Comparison of ENCODE assay signal across 5 cellular contexts in genomic region chr22:49284931-49285330, GRCh38.
"Had no signal": no experiment of that assay in that cellular context is flagged by ENCODE, and none has a peak within 500 bp of the region (broad histone marks: within the 10 kb centered on the region; RNA-seq: fewer than 3 reads in every experiment).

No MANE protein-coding gene starts in this region.

- H3K27ac Mint-ChIP-seq: GM23338, H9 had no signal

- H3K4me3 Mint-ChIP-seq: GM23338, H9 had no signal

- DNase-seq: H9, HCEC 1CT, IMR-90 had no signal

- ATAC-seq: GM23338, K562 had no signal

- H3K4me3 ChIP-seq: GM23338, K562 had no signal
